ENCODE assay signal across 12 cellular contexts in genomic region chr3:123632161-123632655, GRCh38. TPM values are rescaled to one million over a fixed set of nuclear protein-coding genes. Genes with fewer than 3 reads are reported as not detected.
DNase-seq lines count a peak whose midpoint lies in the region; ATAC-seq and TF ChIP-seq lines count a peak whose summit lies in the region.
"Had no signal": no experiment of that assay in that cellular context is flagged by ENCODE, and none has a peak within 500 bp of the region (broad histone marks: within the 10 kb centered on the region; RNA-seq: fewer than 3 reads in every experiment).

No MANE protein-coding gene starts in this region.

- intact Hi-C loops in naive thymus-derived CD4-positive, alpha-beta T cell (cut with micrococcal nuclease): no loop called here
- intact Hi-C loops in colonic mucosa (cut with DNase I): no loop called here

- no peak overlapping the region for H3K9ac ChIP-seq in colonic mucosa (ENCODE audit: low read depth in 2 of 2, low read length in 2 of 2)

- POLR2A ChIA-PET in naive thymus-derived CD4-positive, alpha-beta T cell (lab: Charles Lee): no interaction called here

- H3K27me3 Mint-ChIP-seq in endothelial cell (ENCODE audit: unreplicated experiment) (peaks cover 7% of the 10 kb centered on the region), nephron (ENCODE audit: low read depth) (no peaks in the 10 kb centered on the region)
- peaks cover 0 to 5% (median 0%) of the 10 kb centered on the region in 5 donors for H3K27me3 Mint-ChIP-seq in naive thymus-derived CD4-positive, alpha-beta T cell

- CTCF ChIA-PET in naive thymus-derived CD4-positive, alpha-beta T cell (lab: Charles Lee): no interaction called here

- H3K27ac Mint-ChIP-seq in endothelial cell (ENCODE audit: unreplicated experiment) (peak overlapping the region; percentile 91), nephron (peak overlapping the region; percentile 95 to 98 (median 97))
- no peak overlapping the region for H3K27ac Mint-ChIP-seq in naive thymus-derived CD4-positive, alpha-beta T cell
- H3K27ac Mint-ChIP-seq: immature natural killer cell had no signal

- H3K4me1 ChIP-seq in naive thymus-derived CD4-positive, alpha-beta T cell (ENCODE audit: control insufficient read depth in 2 of 2, insufficient read depth in 2 of 2, low read length in 2 of 2): no peaks in the 10 kb centered on the region
- no peaks in the 10 kb centered on the region for H3K4me1 ChIP-seq in colonic mucosa

- no peak for ATAC-seq in GM19467 (IDR thresholded peaks at IDR 0.05; ENCODE audit: unreplicated experiment)
- ATAC-seq in naive thymus-derived CD4-positive, alpha-beta T cell: no peak
- ATAC-seq: activated T-cell treated with anti-CD3 and anti-CD28 coated beads, Interleukin-2, amount 50 U/mL, for 4 hours had no signal

- H3K36me3 ChIP-seq in naive thymus-derived CD4-positive, alpha-beta T cell (ENCODE audit: control insufficient read depth in 2 of 3, insufficient read depth in 3 of 3, low read length in 3 of 3): no peaks in the 10 kb centered on the region
- H3K36me3 ChIP-seq in colonic mucosa: no peaks in the 10 kb centered on the region

- H3K27me3 ChIP-seq in naive thymus-derived CD4-positive, alpha-beta T cell (ENCODE audit: control insufficient read depth in 2 of 2, insufficient read depth in 2 of 2, low read length in 2 of 2): peaks cover 0 to 2% of the 10 kb centered on the region in 2 donors
- no peaks in the 10 kb centered on the region for H3K27me3 ChIP-seq in colonic mucosa

- H3K4me3 Mint-ChIP-seq in endothelial cell (ENCODE audit: unreplicated experiment) (no peak overlapping the region), nephron (peak overlapping the region; percentile 14 to 38 (median 35))
- no peak overlapping the region for H3K4me3 Mint-ChIP-seq in naive thymus-derived CD4-positive, alpha-beta T cell
- H3K4me3 Mint-ChIP-seq: activated T-cell treated with anti-CD3 and anti-CD28 coated beads, Interleukin-2, amount 50 U/mL, for 4 hours; immature natural killer cell had no signal

- no peak overlapping the region for H3K4me3 ChIP-seq in naive thymus-derived CD4-positive, alpha-beta T cell (ENCODE audit: low read length)
- H3K4me3 ChIP-seq in colonic mucosa: no peak overlapping the region

- TF ChIP-seq CTCF in endothelial cell (IDR thresholded peaks at IDR 0.05; ENCODE audit: unreplicated experiment) (no peak), nephron (IDR thresholded peaks at IDR 0.05; ENCODE audit: unreplicated experiment in 3 of 3) (no peak), colonic mucosa (IDR thresholded peaks at IDR 0.05) (no peak)

- no peaks in the 10 kb centered on the region for H3K9me3 ChIP-seq in naive thymus-derived CD4-positive, alpha-beta T cell (ENCODE audit: control insufficient read depth in 2 of 3, low read length in 3 of 3)
- no peaks in the 10 kb centered on the region for H3K9me3 ChIP-seq in colonic mucosa

- peak; percentile 33 for DNase-seq in AG08396 (ENCODE audit: low spot score)
- DNase-seq in NCI-H226: peak; percentile 74
- peak; percentile 30 for DNase-seq in endothelial cell (ENCODE audit: low spot score)
- no peak for DNase-seq in naive thymus-derived CD4-positive, alpha-beta T cell
- no peak for DNase-seq in NCI-H1694 (lab: John Stamatoyannopoulos, UW)
- no peak for DNase-seq in colonic mucosa
- DNase-seq: activated T-cell treated with anti-CD3 and anti-CD28 coated beads, Interleukin-2, amount 50 U/mL, for 4 hours; COR-L47; immature natural killer cell; MM.1S had no signal

- peaks cover 19% of the 10 kb centered on the region for H3K36me3 Mint-ChIP-seq in endothelial cell (ENCODE audit: low read depth, unreplicated experiment)
- peaks cover 49% of the 10 kb centered on the region for H3K36me3 Mint-ChIP-seq in nephron (ENCODE audit: low read depth)
- H3K36me3 Mint-ChIP-seq in naive thymus-derived CD4-positive, alpha-beta T cell: peaks cover 0 to 33% (median 16%) of the 10 kb centered on the region in 5 donors

- H3K9me3 Mint-ChIP-seq in endothelial cell (ENCODE audit: unreplicated experiment) (peaks cover 4% of the 10 kb centered on the region), nephron (no peaks in the 10 kb centered on the region)
- H3K9me3 Mint-ChIP-seq in naive thymus-derived CD4-positive, alpha-beta T cell: no peaks in the 10 kb centered on the region
- H3K9me3 Mint-ChIP-seq: activated T-cell treated with anti-CD3 and anti-CD28 coated beads, Interleukin-2, amount 50 U/mL, for 4 hours; immature natural killer cell had no signal

- H3K27ac ChIP-seq in naive thymus-derived CD4-positive, alpha-beta T cell (ENCODE audit: low read depth, low read length): no peak overlapping the region
- H3K27ac ChIP-seq in colonic mucosa: no peak overlapping the region

- H3K4me1 Mint-ChIP-seq in endothelial cell (ENCODE audit: unreplicated experiment) (peaks cover 44% of the 10 kb centered on the region), nephron (peaks cover 48% of the 10 kb centered on the region)
- peaks cover 0 to 4% (median 0%) of the 10 kb centered on the region in 7 donors for H3K4me1 Mint-ChIP-seq in naive thymus-derived CD4-positive, alpha-beta T cell
- H3K4me1 Mint-ChIP-seq: immature natural killer cell had no signal

RNA-seq across cellular contexts. Expression of gene HACD2, which starts 47.4 kb away (rescaled TPM):
- total RNA-seq in endothelial cell (ENCODE audit: unreplicated experiment): 13.9 TPM
- 10 to 100 TPM; 15.9 to 28.3 (median 24.0) TPM for total RNA-seq in naive thymus-derived CD4-positive, alpha-beta T cell
- polyA plus RNA-seq in naive thymus-derived CD4-positive, alpha-beta T cell: 10 to 100 TPM; 14.7 to 19.8 TPM
- total RNA-seq in colonic mucosa: 10 to 100 TPM; 60.3 to 61.2 TPM

Comparison
In these comparisons a context has a peak if more than half of its experiments do, and no peak if none do; other contexts are left out.
1. DNase-seq: peak in AG08396 (single experiment), NCI-H226 (single experiment) and endothelial cell (single experiment); none in naive thymus-derived CD4-positive, alpha-beta T cell (0 of 9), NCI-H1694 (single experiment) and colonic mucosa (single experiment).
2. H3K27ac Mint-ChIP-seq: peak in endothelial cell (single experiment) and nephron (3 of 3); none in naive thymus-derived CD4-positive, alpha-beta T cell (0 of 9).
3. H3K4me3 Mint-ChIP-seq: peak in nephron (3 of 3); none in endothelial cell (single experiment) and naive thymus-derived CD4-positive, alpha-beta T cell (0 of 10).